9 cellular contexts compared by ENCODE assay signal in genomic region chr1:160006312-160006940, GRCh38. TPM values are rescaled to one million over a fixed set of nuclear protein-coding genes. Genes with fewer than 3 reads are reported as not detected.
DNase-seq lines count a peak whose midpoint lies in the region; ATAC-seq, FAIRE-seq and TF ChIP-seq lines count a peak whose summit lies in the region.
"Had no signal": no experiment of that assay in that cellular context is flagged by ENCODE, and none has a peak within 500 bp of the region (broad histone marks: within the 10 kb centered on the region; RNA-seq: fewer than 3 reads in every experiment).

No MANE protein-coding gene starts in this region.

- H3K27me3 ChIP-seq in HepG2 (ENCODE audit: control insufficient read depth in 1 of 2, insufficient read depth in 2 of 2, low read length in 2 of 2), result peaks cover 0 to 10% of the 10 kb centered on the region in 2 experiments; a peak in 1 of 5 replicates

- FAIRE-seq in HepG2 (lab: Jason Lieb, UNC), result no peak
- FAIRE-seq: endometrium had no signal

- BruUV-seq in HepG2 (replicated peaks; lab: Mats Ljungman, UMichigan), result no TSS peak

- TF ChIP-seq RAD21 in HepG2 (CRISPR knock-in tag; IDR thresholded peaks at IDR 0.05), result peak; percentile 59

- DNase-seq in ELR (ENCODE audit: low read depth) (peak; percentile 81), NCI-H2171 treated with DMSO at 0.1 percent for 48 hours (lab: John Stamatoyannopoulos, UW) (peak; percentile 81), HepG2 (ENCODE audit: low spot score) (peak; percentile 58)
- DNase-seq in activated CD4-positive, CD25-positive, alpha-beta regulatory T cell treated with anti-CD3 and anti-CD28 coated beads, Interleukin-2, amount 50 U/mL, for 16 hours (ENCODE audit: low read depth, low spot score), result peak; percentile 50
- peak; percentile 62 for DNase-seq in central memory CD4-positive, alpha-beta T cell
- peak; percentile 44 for DNase-seq in stimulated activated CD8-positive, alpha-beta memory T cell treated with anti-CD3 and anti-CD28 coated beads, Interleukin-15, amount 100 ng/mL, for 1 hour (ENCODE audit: low read depth)

- intact Hi-C loops in HepG2 (cut with micrococcal nuclease; ENCODE audit: unreplicated experiment), result loop anchor here (2.0 kb wide), 1 partner anchor 36 kb away; no protein-coding TSS in a partner anchor

- ATAC-seq in HG02852 (IDR thresholded peaks at IDR 0.05; ENCODE audit: unreplicated experiment) (peak; percentile 70), HepG2 (peak; percentile 93), HG03108 (IDR thresholded peaks at IDR 0.05; ENCODE audit: unreplicated experiment) (no peak)

- 20% methylated on average over 5 of the region's 5 CpGs for WGBS in HepG2 (ENCODE audit: low lambda C conversion rate)

- H3K4me2 ChIP-seq in HepG2 (ENCODE audit: low read depth, low read length), result no peak overlapping the region

- H3K4me3 ChIP-seq in HepG2 (replicated peaks in 1 of 3; ENCODE audit: insufficient read depth in 1 of 3, low read depth in 2 of 3, low read length in 3 of 3), result no peak overlapping the region

- POLR2A ChIA-PET in HepG2 (lab: Yijun Ruan, JAX), result no interaction called here

- H3K36me3 ChIP-seq in HepG2 (replicated peaks in 1 of 2; ENCODE audit: control insufficient read depth in 1 of 2, insufficient read depth in 2 of 2, low read length in 2 of 2), result no peaks in the 10 kb centered on the region

- H3K4me1 ChIP-seq in HepG2 (ENCODE audit: insufficient read depth, low read length), result no peaks in the 10 kb centered on the region

- in situ Hi-C loops in HepG2 (cut with HindIII; ENCODE audit: extremely low pct_ligation_motif_present, low pct_unique_long_range_greater_than_20kb), result loop anchor here (5.0 kb wide), 2 partner anchors 69 to 209 kb away; no protein-coding TSS in a partner anchor

- H3K79me2 ChIP-seq in HepG2 (ENCODE audit: insufficient read depth, low read length), result no peaks in the 10 kb centered on the region

- no peak overlapping the region for H2AFZ ChIP-seq in HepG2 (ENCODE audit: low read length)

- no peak overlapping the region for H3K27ac ChIP-seq in HepG2 (ENCODE audit: extremely low read length, insufficient read depth, low read length)

- TF ChIP-seq EP300 in HepG2 (IDR thresholded peaks at IDR 0.05; ENCODE audit: low read depth in 2 of 2, low read length in 2 of 2), result no peak
- TF ChIP-seq EP300 in HepG2 (CRISPR knock-in tag; IDR thresholded peaks at IDR 0.05; ENCODE audit: borderline replicate concordance), result no peak

- CTCF ChIA-PET in HepG2 (lab: Yijun Ruan, JAX; ENCODE audit: low intra/inter-chr PET ratio, low total read pairs), result interaction anchor here (1.6 to 4.3 kb wide), 5 partner anchors 70 to 226 kb away, joined by 5 to 57 read pairs (median 11); partner anchors contain the start of gene DUSP23

- TF ChIP-seq CTCF in HepG2 (CRISPR knock-in tag; IDR thresholded peaks at IDR 0.05), result peak; percentile 85

- no peak overlapping the region for H3K9ac ChIP-seq in HepG2 (ENCODE audit: insufficient read depth, low read depth, low read length)

- no peak for TF ChIP-seq POLR2A in HepG2 (IDR thresholded peaks at IDR 0.05; ENCODE audit: insufficient read depth in 1 of 2, low read depth in 2 of 2, low read length in 2 of 2)

- no peaks in the 10 kb centered on the region for H3K9me3 ChIP-seq in HepG2 (ENCODE audit: low read length)

- H4K20me1 ChIP-seq in HepG2 (ENCODE audit: insufficient read depth, low read length), result no peaks in the 10 kb centered on the region

TF ChIP-seq in HepG2, 621 proteins besides CTCF, POLR2A, EP300 and RAD21 (continues in another document):
- no peak for TF ChIP-seq ZNF850 (CRISPR knock-in tag; conservative IDR thresholded peaks at IDR 0.05)
- TF ChIP-seq, protein P1, sequence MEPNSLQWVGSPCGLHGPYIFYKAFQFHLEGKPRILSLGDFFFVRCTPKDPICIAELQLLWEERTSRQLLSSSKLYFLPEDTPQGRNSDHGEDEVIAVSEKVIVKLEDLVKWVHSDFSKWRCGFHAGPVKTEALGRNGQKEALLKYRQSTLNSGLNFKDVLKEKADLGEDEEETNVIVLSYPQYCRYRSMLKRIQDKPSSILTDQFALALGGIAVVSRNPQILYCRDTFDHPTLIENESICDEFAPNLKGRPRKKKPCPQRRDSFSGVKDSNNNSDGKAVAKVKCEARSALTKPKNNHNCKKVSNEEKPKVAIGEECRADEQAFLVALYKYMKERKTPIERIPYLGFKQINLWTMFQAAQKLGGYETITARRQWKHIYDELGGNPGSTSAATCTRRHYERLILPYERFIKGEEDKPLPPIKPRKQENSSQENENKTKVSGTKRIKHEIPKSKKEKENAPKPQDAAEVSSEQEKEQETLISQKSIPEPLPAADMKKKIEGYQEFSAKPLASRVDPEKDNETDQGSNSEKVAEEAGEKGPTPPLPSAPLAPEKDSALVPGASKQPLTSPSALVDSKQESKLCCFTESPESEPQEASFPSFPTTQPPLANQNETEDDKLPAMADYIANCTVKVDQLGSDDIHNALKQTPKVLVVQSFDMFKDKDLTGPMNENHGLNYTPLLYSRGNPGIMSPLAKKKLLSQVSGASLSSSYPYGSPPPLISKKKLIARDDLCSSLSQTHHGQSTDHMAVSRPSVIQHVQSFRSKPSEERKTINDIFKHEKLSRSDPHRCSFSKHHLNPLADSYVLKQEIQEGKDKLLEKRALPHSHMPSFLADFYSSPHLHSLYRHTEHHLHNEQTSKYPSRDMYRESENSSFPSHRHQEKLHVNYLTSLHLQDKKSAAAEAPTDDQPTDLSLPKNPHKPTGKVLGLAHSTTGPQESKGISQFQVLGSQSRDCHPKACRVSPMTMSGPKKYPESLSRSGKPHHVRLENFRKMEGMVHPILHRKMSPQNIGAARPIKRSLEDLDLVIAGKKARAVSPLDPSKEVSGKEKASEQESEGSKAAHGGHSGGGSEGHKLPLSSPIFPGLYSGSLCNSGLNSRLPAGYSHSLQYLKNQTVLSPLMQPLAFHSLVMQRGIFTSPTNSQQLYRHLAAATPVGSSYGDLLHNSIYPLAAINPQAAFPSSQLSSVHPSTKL (CRISPR knock-in tag; IDR thresholded peaks at IDR 0.05), result 0 out of 2 replicates have a peak, but pooled peaks have one; percentile 20
- no peak for TF ChIP-seq TOE1 (CRISPR knock-in tag; IDR thresholded peaks at IDR 0.05)
- no peak for TF ChIP-seq IKZF4 (CRISPR knock-in tag; IDR thresholded peaks at IDR 0.05; ENCODE audit: borderline replicate concordance, low read depth, not compliant biosample characterization)
- no peak for TF ChIP-seq MXI1 (IDR thresholded peaks at IDR 0.05; ENCODE audit: borderline replicate concordance, low read depth, low read length)
- TF ChIP-seq NFE2L2 (IDR thresholded peaks at IDR 0.05; ENCODE audit: low read length), result no peak
- TF ChIP-seq NFIB (CRISPR knock-in tag; IDR thresholded peaks at IDR 0.05; ENCODE audit: borderline replicate concordance), result no peak

RNA-seq across cellular contexts. Expression of gene PIGM, which starts 25.4 kb away (rescaled TPM):
- total RNA-seq in HepG2 (2016; rRNA removed; fragmentation: Illumina TruSeq; extraction: Trizol), result 2.9 and 4.6 TPM in 2 replicates
- total RNA-seq in HepG2 (2016; cell fraction: cytosol; rRNA removed; fragmentation: Illumina TruSeq; extraction: Trizol; ENCODE audit: low read depth), result 0.53 and 0.61 TPM in 2 replicates
- total RNA-seq in HepG2 (2016; cell fraction: insoluble cytoplasmic fraction; rRNA removed; fragmentation: Illumina TruSeq; extraction: Trizol), result 2.7 and 4.5 TPM in 2 replicates
- 1.7 and 2.0 TPM in 2 replicates for total RNA-seq in HepG2 (2016; cell fraction: membrane; rRNA removed; fragmentation: Illumina TruSeq; extraction: Trizol)
- total RNA-seq in HepG2 (2016; cell fraction: nucleus; rRNA removed; fragmentation: Illumina TruSeq; extraction: Trizol), result 4.9 and 5.7 TPM in 2 replicates
- polyA plus RNA-seq in HepG2 (2011; rRNA removed), result 3.4 TPM in 2 replicates
- polyA plus RNA-seq in HepG2 (2011; cell fraction: cytosol; rRNA removed), result 2.0 and 2.9 TPM in 2 replicates
- polyA plus RNA-seq in HepG2 (2011; cell fraction: nucleus; rRNA removed), result 2.3 and 3.2 TPM in 2 replicates
- polyA plus RNA-seq in HepG2 (2012), result 3.1 and 4.0 TPM in 2 replicates
- 0.49 and 0.60 TPM in 2 replicates for polyA plus RNA-seq in HepG2 (2016; cell fraction: cytosol; fragmentation: Illumina TruSeq; extraction: Trizol; ENCODE audit: low read depth)
- 3.1 and 3.3 TPM in 2 replicates for polyA plus RNA-seq in HepG2 (2016; cell fraction: insoluble cytoplasmic fraction; fragmentation: Illumina TruSeq; extraction: Trizol; ENCODE audit: low read depth)
- polyA plus RNA-seq in HepG2 (2016; cell fraction: membrane; fragmentation: Illumina TruSeq; extraction: Trizol; ENCODE audit: low read depth), result 1.3 and 1.6 TPM in 2 replicates
- 7.6 and 8.5 TPM in 2 replicates for polyA plus RNA-seq in HepG2 (2016; cell fraction: nucleus; fragmentation: Illumina TruSeq; extraction: Trizol; ENCODE audit: insufficient read depth, low read depth)
- 0.89 and 4.2 TPM in 2 replicates for polyA minus RNA-seq in HepG2 (2011; rRNA and poly(A)+ RNA removed; ENCODE audit: low replicate concordance)
- polyA minus RNA-seq in HepG2 (2011; cell fraction: cytosol; rRNA and poly(A)+ RNA removed), result 2.1 and 2.4 TPM in 2 replicates
- 4.0 and 5.3 TPM in 2 replicates for polyA minus RNA-seq in HepG2 (2011; cell fraction: nucleus; rRNA and poly(A)+ RNA removed)

RNA-seq across cellular contexts. Expression of gene SLAMF9, which starts 52.4 kb away (rescaled TPM):
- total RNA-seq in HepG2 (2016; rRNA removed; fragmentation: Illumina TruSeq; extraction: Trizol), result not detected in 2 replicates
- not detected in 2 replicates for total RNA-seq in HepG2 (2016; cell fraction: cytosol; rRNA removed; fragmentation: Illumina TruSeq; extraction: Trizol; ENCODE audit: low read depth)
- total RNA-seq in HepG2 (2016; cell fraction: insoluble cytoplasmic fraction; rRNA removed; fragmentation: Illumina TruSeq; extraction: Trizol), result not detected in 2 replicates
- not detected in 2 replicates for total RNA-seq in HepG2 (2016; cell fraction: membrane; rRNA removed; fragmentation: Illumina TruSeq; extraction: Trizol)
- total RNA-seq in HepG2 (2016; cell fraction: nucleus; rRNA removed; fragmentation: Illumina TruSeq; extraction: Trizol), result not detected in 2 replicates
- 0.55 and 0.82 TPM in 2 replicates for polyA plus RNA-seq in HepG2 (2011; rRNA removed)
- polyA plus RNA-seq in HepG2 (2011; cell fraction: cytosol; rRNA removed), result 0.67 and 1.1 TPM in 2 replicates
- polyA plus RNA-seq in HepG2 (2011; cell fraction: nucleus; rRNA removed), result 0.12 and 0.47 TPM in 2 replicates
- not detected in 2 replicates for polyA plus RNA-seq in HepG2 (2012)
- polyA plus RNA-seq in HepG2 (2016; cell fraction: cytosol; fragmentation: Illumina TruSeq; extraction: Trizol; ENCODE audit: low read depth), result not detected in 2 replicates
- not detected in 2 replicates for polyA plus RNA-seq in HepG2 (2016; cell fraction: insoluble cytoplasmic fraction; fragmentation: Illumina TruSeq; extraction: Trizol; ENCODE audit: low read depth)
- polyA plus RNA-seq in HepG2 (2016; cell fraction: membrane; fragmentation: Illumina TruSeq; extraction: Trizol; ENCODE audit: low read depth), result not detected in 2 replicates
- polyA plus RNA-seq in HepG2 (2016; cell fraction: nucleus; fragmentation: Illumina TruSeq; extraction: Trizol; ENCODE audit: insufficient read depth, low read depth), result not detected in 2 replicates
- polyA minus RNA-seq in HepG2 (2011; rRNA and poly(A)+ RNA removed; ENCODE audit: low replicate concordance), result not detected in 2 replicates
- not detected in 2 replicates for polyA minus RNA-seq in HepG2 (2011; cell fraction: cytosol; rRNA and poly(A)+ RNA removed)
- polyA minus RNA-seq in HepG2 (2011; cell fraction: nucleus; rRNA and poly(A)+ RNA removed), result not detected in 2 replicates
